24 cellular contexts compared by ENCODE assay signal in the genomic region with DNA sequence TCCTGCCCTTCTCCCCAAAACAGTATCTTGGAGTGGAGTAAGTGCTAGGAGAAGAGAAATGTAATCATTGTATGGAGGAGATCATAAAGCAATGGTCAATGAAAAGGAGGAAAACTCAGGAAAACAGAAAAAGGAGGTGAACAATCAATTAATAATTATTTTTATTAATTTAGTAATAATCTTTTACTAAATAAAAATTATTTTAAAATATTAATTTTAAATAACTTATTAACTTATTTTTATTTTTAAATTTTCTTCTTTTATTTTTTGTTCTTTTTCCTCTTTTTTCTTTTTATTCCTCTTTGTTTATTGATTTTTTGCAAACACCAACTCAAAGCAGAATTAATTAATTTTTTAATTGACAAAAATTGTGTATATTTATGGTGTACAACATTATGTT.
"Had no signal": no experiment of that assay in that cellular context is flagged by ENCODE, and none has a peak within 500 bp of the region (broad histone marks: within the 10 kb centered on the region; RNA-seq: fewer than 3 reads in every experiment).

No MANE protein-coding gene starts in this region.

- H3K27ac Mint-ChIP-seq: immature natural killer cell; naive thymus-derived CD8-positive, alpha-beta T cell; progenitor cell of endocrine pancreas; stimulated activated naive B cell treated with anti-CD40 and anti-IgM and Interleukin-4, amounts not matched to agents 10 μg/mL and 1 μg/mL and 100 μg/mL, for 72 hours; stimulated activated naive CD8-positive, alpha-beta T cell treated with anti-CD3 and anti-CD28 coated beads, Interleukin-15, amount 100 ng/mL, for 72 hours had no signal

- H3K4me3 ChIP-seq: coronary artery, gastrocnemius medialis, lung, mucosa of descending colon, pancreas, right lobe of liver, thoracic aorta, transverse colon had no signal

- H3K9me3 ChIP-seq: gastrocnemius medialis, mucosa of descending colon, pancreas, right lobe of liver, thoracic aorta, transverse colon had no signal

- H3K27me3 ChIP-seq: right lobe of liver had no signal

- H3K4me3 Mint-ChIP-seq: immature natural killer cell; naive thymus-derived CD8-positive, alpha-beta T cell; stimulated activated naive B cell treated with anti-CD40 and anti-IgM and Interleukin-4, amounts not matched to agents 10 μg/mL and 1 μg/mL and 100 μg/mL, for 72 hours; stimulated activated naive CD8-positive, alpha-beta T cell treated with anti-CD3 and anti-CD28 coated beads, Interleukin-15, amount 100 ng/mL, for 72 hours had no signal

- H3K36me3 ChIP-seq: gastrocnemius medialis, pancreas, right lobe of liver, thoracic aorta, transverse colon had no signal

- ATAC-seq: esophagus mucosa; gastrocnemius medialis; left colon; left ventricle myocardium superior; mucosa of descending colon; naive thymus-derived CD8-positive, alpha-beta T cell; pancreas; right lobe of liver; stimulated activated naive B cell treated with anti-CD40 and anti-IgM and Interleukin-4, amounts not matched to agents 10 μg/mL and 1 μg/mL and 100 μg/mL, for 72 hours; stimulated activated naive CD8-positive, alpha-beta T cell treated with anti-CD3 and anti-CD28 coated beads, Interleukin-15, amount 100 ng/mL, for 72 hours had no signal

- H3K36me3 Mint-ChIP-seq: immature natural killer cell; naive thymus-derived CD8-positive, alpha-beta T cell; stimulated activated naive B cell treated with anti-CD40 and anti-IgM and Interleukin-4, amounts not matched to agents 10 μg/mL and 1 μg/mL and 100 μg/mL, for 72 hours had no signal

- H3K4me1 Mint-ChIP-seq: naive thymus-derived CD8-positive, alpha-beta T cell; stimulated activated naive B cell treated with anti-CD40 and anti-IgM and Interleukin-4, amounts not matched to agents 10 μg/mL and 1 μg/mL and 100 μg/mL, for 72 hours; stimulated activated naive CD8-positive, alpha-beta T cell treated with anti-CD3 and anti-CD28 coated beads, Interleukin-15, amount 100 ng/mL, for 72 hours had no signal

- H3K27ac ChIP-seq: coronary artery, gastrocnemius medialis, pancreas, right lobe of liver, thoracic aorta, transverse colon had no signal

- FAIRE-seq: keratinocyte had no signal

- DNase-seq: caudate nucleus; effector CD8-positive, alpha-beta T cell; gastrocnemius medialis; glutamatergic neuron; immature natural killer cell; left colon; left ventricle myocardium superior; mesendoderm; mucosa of descending colon; naive thymus-derived CD8-positive, alpha-beta T cell; nucleus accumbens; pancreas; right lobe of liver; stimulated activated CD4-positive, alpha-beta T cell treated with anti-CD3 and anti-CD28 coated beads, Interleukin-2, amount 100 ng/mL, for 24 hours; stimulated activated CD4-positive, alpha-beta T cell treated with anti-CD3 and anti-CD28 coated beads, Interleukin-4, amount 100 ng/mL, for 4 hours; stimulated activated naive B cell treated with anti-CD40 and anti-IgM and Interleukin-4, amounts not matched to agents 10 μg/mL and 1 μg/mL and 100 μg/mL, for 72 hours; stimulated activated naive CD8-positive, alpha-beta T cell treated with anti-CD3 and anti-CD28 coated beads, Interleukin-15, amount 100 ng/mL, for 72 hours; transverse colon had no signal

- H3K4me1 ChIP-seq: gastrocnemius medialis, pancreas, right lobe of liver, transverse colon had no signal

- H3K9me3 Mint-ChIP-seq: immature natural killer cell; naive thymus-derived CD8-positive, alpha-beta T cell; stimulated activated naive B cell treated with anti-CD40 and anti-IgM and Interleukin-4, amounts not matched to agents 10 μg/mL and 1 μg/mL and 100 μg/mL, for 72 hours; stimulated activated naive CD8-positive, alpha-beta T cell treated with anti-CD3 and anti-CD28 coated beads, Interleukin-15, amount 100 ng/mL, for 72 hours had no signal
